Comparison of ENCODE assay signal across 8 cellular contexts in the genomic region with DNA sequence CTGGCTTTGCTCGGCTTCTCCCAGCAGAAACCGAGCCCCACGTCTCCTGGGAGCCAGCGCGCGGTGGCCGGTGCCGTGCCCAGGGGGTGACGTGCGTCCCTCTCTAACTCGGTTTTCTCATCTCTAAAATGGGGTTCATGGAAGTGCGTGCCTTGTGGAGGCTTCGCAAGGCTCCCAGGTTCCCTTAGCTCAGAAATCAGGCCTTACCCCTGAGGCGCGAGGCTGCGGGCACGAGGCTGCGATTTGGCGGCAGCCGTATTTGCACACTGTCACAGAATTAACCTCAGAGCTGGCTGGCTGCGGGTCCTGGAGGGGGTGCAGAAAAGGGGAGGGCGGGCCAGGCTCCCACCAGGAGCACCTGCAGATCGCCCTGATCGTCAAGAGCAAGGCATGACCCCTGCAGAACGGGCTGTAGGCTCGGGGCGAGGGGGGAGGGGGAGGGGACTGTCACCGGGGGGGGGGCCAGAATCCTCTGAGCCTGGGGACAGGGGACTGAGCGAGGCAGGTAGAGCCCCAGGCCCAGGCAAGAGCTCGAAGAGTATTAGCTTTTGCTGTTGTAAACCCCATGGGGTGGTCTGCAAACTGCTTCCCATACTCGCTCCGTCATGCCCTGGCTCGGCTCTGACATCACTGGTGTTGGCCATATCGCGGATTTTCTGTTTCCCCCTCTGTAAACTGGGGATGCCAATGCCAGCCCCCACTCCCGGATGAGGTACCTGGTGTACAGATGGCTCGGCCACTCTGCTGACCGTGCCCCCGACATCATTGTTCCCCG.
DNase-seq lines count a peak whose midpoint lies in the region; ATAC-seq, FAIRE-seq and TF ChIP-seq lines count a peak whose summit lies in the region.

No MANE protein-coding gene starts in this region.

- BruUV-seq in GM12878 (replicated peaks; lab: Mats Ljungman, UMichigan), result no TSS peak

- H3K9me3 ChIP-seq in CD4-positive, alpha-beta T cell (ENCODE audit: control insufficient read depth, low read length), result no peaks in the 10 kb centered on the region
- H3K9me3 ChIP-seq in GM12878 (replicated peaks; ENCODE audit: control insufficient read depth, insufficient read depth, low read length) (no peaks in the 10 kb centered on the region), osteoblast (ENCODE audit: low read depth, low read length) (no peaks in the 10 kb centered on the region)

- no peak overlapping the region for H3K27ac ChIP-seq in CD4-positive, alpha-beta T cell (ENCODE audit: low read depth, low read length)
- no peak overlapping the region for H3K27ac ChIP-seq in GM12878 (ENCODE audit: control insufficient read depth, insufficient read depth)
- H3K27ac ChIP-seq in osteoblast (ENCODE audit: low read depth, low read length), result no peak overlapping the region

- TF ChIP-seq CTCF in CD4-positive, alpha-beta T cell (IDR thresholded peaks at IDR 0.05), result peak; percentile 50
- peak; percentile 64 for TF ChIP-seq CTCF in HFFc6 (IDR thresholded peaks at IDR 0.05)
- no peak for TF ChIP-seq CTCF in GM12878 (IDR thresholded peaks at IDR 0.05 in 2 of 3, conservative IDR thresholded peaks at IDR 0.05 in 1 of 3; ENCODE audit: control insufficient read depth in 2 of 3, extremely low read depth in 1 of 3, insufficient read depth in 1 of 3, low read depth in 3 of 3, low read length in 3 of 3)
- no peak for TF ChIP-seq CTCF in osteoblast (IDR thresholded peaks at IDR 0.05; ENCODE audit: extremely low read depth, low read depth, low read length)

- peak overlapping the region; percentile 79 for H2AFZ ChIP-seq in GM12878 (ENCODE audit: control insufficient read depth, low read depth, low read length)
- no peak overlapping the region for H2AFZ ChIP-seq in osteoblast (ENCODE audit: low read length)

- H3K4me2 ChIP-seq in GM12878 (ENCODE audit: control insufficient read depth, insufficient read depth), result peak overlapping the region; percentile 96
- peak overlapping the region; percentile 74 for H3K4me2 ChIP-seq in osteoblast (ENCODE audit: insufficient read depth, low read length)

- no peak for ATAC-seq in CD4-positive, alpha-beta T cell (ENCODE audit: poor library complexity)
- ATAC-seq in GM12878 (peak; percentile 28), HG03457 (IDR thresholded peaks at IDR 0.05; ENCODE audit: unreplicated experiment) (no peak), HG02973 (IDR thresholded peaks at IDR 0.05; ENCODE audit: unreplicated experiment) (no peak), GM21528 (IDR thresholded peaks at IDR 0.05; ENCODE audit: low FRiP score, unreplicated experiment) (no peak)

- intact Hi-C loops in CD4-positive, alpha-beta T cell (cut with DNase I, micrococcal nuclease), result loop anchor here (1.0 to 10.0 kb wide), 3 partner anchors 114 to 259 kb away; no protein-coding TSS in a partner anchor
- intact Hi-C loops in GM12878 (cut with micrococcal nuclease; ENCODE audit: unreplicated experiment), result loop anchor here (1.0 to 2.0 kb wide), 2 partner anchors 113 to 144 kb away; no protein-coding TSS in a partner anchor

- H3K27me3 ChIP-seq in CD4-positive, alpha-beta T cell (ENCODE audit: control insufficient read depth, insufficient read depth, low read length), result peaks cover 12% of the 10 kb centered on the region
- H3K27me3 ChIP-seq in GM12878 (replicated peaks in 1 of 2; ENCODE audit: control insufficient read depth in 2 of 2, insufficient read depth in 2 of 2, low read length in 1 of 2) (no peaks in the 10 kb centered on the region; a peak in 1 of 4 replicates), osteoblast (ENCODE audit: insufficient read depth, low read length) (peaks cover 9% of the 10 kb centered on the region)

- WGBS in GM12878 (ENCODE audit: insufficient coverage, insufficient replicate concordance, low lambda C conversion rate, missing lambda C conversion rate), result 32% methylated on average over 31 of the region's 40 CpGs

- POLR2A ChIA-PET in CD4-positive, alpha-beta T cell (lab: Charles Lee), result interaction anchor here (0.6 to 3.2 kb wide), 2 partner anchors 144 to 281 kb away, joined by 3 to 13 read pairs; no protein-coding TSS in a partner anchor
- POLR2A ChIA-PET in GM12878 (lab: Charles Lee), result no interaction called here

- H3K36me3 Mint-ChIP-seq in CD4-positive, alpha-beta T cell (ENCODE audit: low read depth), result no peaks in the 10 kb centered on the region
- peaks cover 3% of the 10 kb centered on the region; the same call in 1 of the 2 replicates for H3K36me3 Mint-ChIP-seq in HFFc6 (ENCODE audit: low read depth)

- H3K4me3 ChIP-seq in GM12878 (no peak overlapping the region; the same call in 1 of the 2 replicates), osteoblast (ENCODE audit: insufficient read depth, low read length) (peak overlapping the region; percentile 59)

- CTCF ChIA-PET in CD4-positive, alpha-beta T cell (lab: Charles Lee), result interaction anchor here (0.8 to 4.0 kb wide), 5 partner anchors 16 to 144 kb away, joined by 3 to 25 read pairs (median 10); no protein-coding TSS in a partner anchor
- CTCF ChIA-PET in GM12878 (lab: Yijun Ruan, JAX), result interaction anchor here (0.7 to 5.9 kb wide), 10 partner anchors 16 to 148 kb away, joined by 3 to 51 read pairs (median 4); no protein-coding TSS in a partner anchor

- H3K4me1 ChIP-seq in GM12878 (ENCODE audit: control insufficient read depth, insufficient read depth, low read length) (no peaks in the 10 kb centered on the region; the same call in 1 of the 2 replicates), osteoblast (ENCODE audit: insufficient read depth, low read length) (no peaks in the 10 kb centered on the region)

- no peak for TF ChIP-seq EP300 in GM12878 (IDR thresholded peaks at IDR 0.05; ENCODE audit: borderline replicate concordance in 1 of 2, control insufficient read depth in 1 of 2, low read depth in 2 of 2, low read length in 2 of 2)

- in situ Hi-C loops in GM12878 (cut with MboI), result loop anchor here (5.0 kb wide), 2 partner anchors 102 to 137 kb away; no protein-coding TSS in a partner anchor

- TF ChIP-seq POLR2A in GM12878 (IDR thresholded peaks at IDR 0.05; ENCODE audit: low read depth, low read length) (no peak), H54 (IDR thresholded peaks at IDR 0.05; ENCODE audit: low read depth, low read length) (no peak)

- RAD21 ChIA-PET in GM12878 (lab: Charles Lee; ENCODE audit: unreplicated experiment), result interaction anchor here (1.2 to 2.4 kb wide), 2 partner anchors 113 to 144 kb away, joined by 4 to 14 read pairs; no protein-coding TSS in a partner anchor

- no peak overlapping the region for H3K4me3 Mint-ChIP-seq in CD4-positive, alpha-beta T cell
- H3K4me3 Mint-ChIP-seq in HFFc6, result no peak overlapping the region

- H3K79me2 ChIP-seq in GM12878 (ENCODE audit: control insufficient read depth, insufficient read depth, low read length) (no peaks in the 10 kb centered on the region), osteoblast (ENCODE audit: insufficient read depth, low read length) (no peaks in the 10 kb centered on the region)

- peaks cover 46% of the 10 kb centered on the region for H3K27me3 Mint-ChIP-seq in CD4-positive, alpha-beta T cell
- peaks cover 3% of the 10 kb centered on the region for H3K27me3 Mint-ChIP-seq in HFFc6 (ENCODE audit: insufficient read depth)

- H3K4me1 Mint-ChIP-seq in CD4-positive, alpha-beta T cell (ENCODE audit: low read depth), result no peaks in the 10 kb centered on the region
- peaks cover 27% of the 10 kb centered on the region for H3K4me1 Mint-ChIP-seq in HFFc6 (ENCODE audit: low read depth)

- DNase-seq in CD4-positive, alpha-beta T cell, result no peak
- DNase-seq in HFFc6 (no peak), GM12878 (ENCODE audit: low read depth, low spot score) (no peak), osteoblast (ENCODE audit: insufficient read length, low spot score, missing footprints) (no peak), H54 (ENCODE audit: insufficient read length, low spot score) (no peak)

- H4K20me1 ChIP-seq in GM12878 (ENCODE audit: control insufficient read depth, insufficient read depth), result no peaks in the 10 kb centered on the region
- H4K20me1 ChIP-seq in osteoblast (ENCODE audit: insufficient read depth, low read length), result no peaks in the 10 kb centered on the region

- H3K27ac Mint-ChIP-seq in CD4-positive, alpha-beta T cell, result no peak overlapping the region
- no peak overlapping the region for H3K27ac Mint-ChIP-seq in HFFc6

- no peak for TF ChIP-seq RAD21 in GM12878 (IDR thresholded peaks at IDR 0.05; ENCODE audit: insufficient read depth, low read depth, low read length)

- FAIRE-seq in GM12878 (lab: Jason Lieb, UNC) (no peak), H54 (lab: Jason Lieb, UNC) (no peak)

- H3K9ac ChIP-seq in GM12878 (ENCODE audit: control insufficient read depth, insufficient read depth, low read length), result no peak overlapping the region

- no peaks in the 10 kb centered on the region for H3K9me3 Mint-ChIP-seq in CD4-positive, alpha-beta T cell
- H3K9me3 Mint-ChIP-seq in HFFc6, result no peaks in the 10 kb centered on the region

- H3K36me3 ChIP-seq in GM12878 (ENCODE audit: control insufficient read depth in 2 of 2, insufficient read depth in 2 of 2, low read length in 1 of 2) (no peaks in the 10 kb centered on the region), osteoblast (ENCODE audit: insufficient read depth, low read length) (no peaks in the 10 kb centered on the region)

- SMC1A ChIA-PET in GM12878 (lab: Charles Lee; ENCODE audit: uncharacterized antibody, unreplicated experiment), result interaction anchor here (0.9 to 3.4 kb wide), 4 partner anchors 88 to 146 kb away, joined by 3 to 14 read pairs (median 4); no protein-coding TSS in a partner anchor

TF ChIP-seq in GM12878, 131 proteins besides CTCF, POLR2A, EP300 and RAD21:
- TF ChIP-seq CBX3 (IDR thresholded peaks at IDR 0.05; ENCODE audit: borderline replicate concordance, low read depth), result no peak
- TF ChIP-seq NFYA (IDR thresholded peaks at IDR 0.05; ENCODE audit: borderline replicate concordance, low read depth, low read length), result no peak
- TF ChIP-seq LARP7 (IDR thresholded peaks at IDR 0.05), result peak; percentile 4; the same call in 1 of the 2 replicates

Comparison
In these comparisons a context has a peak if more than half of its experiments do, and no peak if none do; other contexts are left out.
1. CTCF ChIP-seq: peak in CD4-positive, alpha-beta T cell (single experiment) and HFFc6 (single experiment); none in GM12878 (0 of 3) and osteoblast (single experiment).